In genomic region chr4:93830090-93830818, GRCh38 we compare ENCODE assay signal across 1 cellular context.
A peak's percentile ranks its signal among the peaks of the same experiment; 100 is the strongest.
TF ChIP-seq lines count a peak whose summit lies in the region.

No MANE protein-coding gene starts in this region.

TF ChIP-seq in GM23338, 12 proteins besides CTCF, POLR2A, EP300 and RAD21 (continued from another document):
- no peak for TF ChIP-seq ZNF114 (CRISPR knock-in tag; IDR thresholded peaks at IDR 0.05)
- TF ChIP-seq EZH2phosphoT487 (IDR thresholded peaks at IDR 0.05; ENCODE audit: unreplicated experiment): no peak
- peak; percentile 79 for TF ChIP-seq EZH2 (IDR thresholded peaks at IDR 0.05; ENCODE audit: low read depth, unreplicated experiment)
